ENCODE assay signal across 1 cellular context in the genomic region with DNA sequence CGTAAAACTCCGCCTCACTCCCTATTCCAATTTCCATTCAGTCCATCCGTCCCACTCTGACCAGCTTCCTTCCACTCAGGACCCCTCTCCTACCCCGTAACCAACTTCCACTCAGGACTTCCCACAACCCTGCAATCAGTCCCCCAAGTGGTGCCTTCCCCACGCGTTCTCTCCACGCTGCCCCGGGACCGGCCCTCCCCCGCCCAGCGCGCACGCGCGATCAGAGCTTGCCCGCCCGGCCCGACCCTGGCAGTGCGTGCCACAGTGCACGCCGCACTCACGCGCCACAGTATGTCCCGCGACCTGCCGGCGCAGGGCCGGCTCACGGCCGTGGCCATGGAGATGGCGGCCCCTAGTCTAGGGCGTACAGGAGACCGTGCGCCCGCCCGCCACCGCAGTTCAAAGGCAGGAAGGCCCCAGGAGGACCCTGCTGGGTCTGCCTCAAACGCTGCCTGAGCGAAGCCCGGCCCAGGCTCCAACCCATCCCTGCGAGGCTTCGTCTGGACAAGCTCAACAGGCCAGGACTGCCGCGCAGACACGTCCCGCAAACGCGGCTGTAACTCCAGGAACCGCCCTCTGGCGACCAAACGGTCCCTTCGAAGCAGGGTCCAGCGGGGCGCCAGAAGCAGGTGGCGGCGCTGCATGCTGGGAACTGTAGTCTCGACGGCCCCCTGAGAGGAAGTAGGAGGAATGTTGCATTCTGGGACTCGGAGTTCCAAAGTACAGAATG.
TF ChIP-seq lines count a peak whose summit lies in the region.

A gene with protein sequence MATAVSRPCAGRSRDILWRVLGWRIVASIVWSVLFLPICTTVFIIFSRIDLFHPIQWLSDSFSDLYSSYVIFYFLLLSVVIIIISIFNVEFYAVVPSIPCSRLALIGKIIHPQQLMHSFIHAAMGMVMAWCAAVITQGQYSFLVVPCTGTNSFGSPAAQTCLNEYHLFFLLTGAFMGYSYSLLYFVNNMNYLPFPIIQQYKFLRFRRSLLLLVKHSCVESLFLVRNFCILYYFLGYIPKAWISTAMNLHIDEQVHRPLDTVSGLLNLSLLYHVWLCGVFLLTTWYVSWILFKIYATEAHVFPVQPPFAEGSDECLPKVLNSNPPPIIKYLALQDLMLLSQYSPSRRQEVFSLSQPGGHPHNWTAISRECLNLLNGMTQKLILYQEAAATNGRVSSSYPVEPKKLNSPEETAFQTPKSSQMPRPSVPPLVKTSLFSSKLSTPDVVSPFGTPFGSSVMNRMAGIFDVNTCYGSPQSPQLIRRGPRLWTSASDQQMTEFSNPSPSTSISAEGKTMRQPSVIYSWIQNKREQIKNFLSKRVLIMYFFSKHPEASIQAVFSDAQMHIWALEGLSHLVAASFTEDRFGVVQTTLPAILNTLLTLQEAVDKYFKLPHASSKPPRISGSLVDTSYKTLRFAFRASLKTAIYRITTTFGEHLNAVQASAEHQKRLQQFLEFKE (minus strand): TSS at position 373 of the 730 bp plus-strand sequence. CDS start 35 bp downstream, at position 338.

TF ChIP-seq in HepG2, 621 proteins besides CTCF, POLR2A, EP300 and RAD21 (continued from another document and continues in another):
- TF ChIP-seq ZNF816 (CRISPR knock-in tag; IDR thresholded peaks at IDR 0.05; ENCODE audit: borderline replicate concordance) (peak; percentile 93), ZNF747 (CRISPR knock-in tag; IDR thresholded peaks at IDR 0.05; ENCODE audit: borderline replicate concordance) (peak; percentile 57; the same call in 1 of the 2 replicates), ZBTB3 (CRISPR knock-in tag; IDR thresholded peaks at IDR 0.05; ENCODE audit: borderline replicate concordance, low read depth) (peak; percentile 95), SALL2 (CRISPR knock-in tag; IDR thresholded peaks at IDR 0.05) (peak; percentile 94), ZNF382 (CRISPR knock-in tag; IDR thresholded peaks at IDR 0.05; ENCODE audit: borderline replicate concordance) (no peak), ZNF263 (CRISPR knock-in tag; IDR thresholded peaks at IDR 0.05) (0 out of 2 replicates have a peak, but pooled peaks have one; percentile 56), ZNF12 (CRISPR knock-in tag; IDR thresholded peaks at IDR 0.05) (peak; percentile 15; the same call in 1 of the 2 replicates), ZNF670 (CRISPR knock-in tag; IDR thresholded peaks at IDR 0.05; ENCODE audit: borderline replicate concordance) (peak; percentile 98), NR2C2 (CRISPR knock-in tag; IDR thresholded peaks at IDR 0.05; ENCODE audit: borderline replicate concordance) (peak; percentile 96), U2AF1 (optimal IDR thresholded peaks at IDR 0.05; ENCODE audit: low read depth, low read length) (peak; percentile 29), ZNF367 (CRISPR knock-in tag; IDR thresholded peaks at IDR 0.05; ENCODE audit: borderline replicate concordance) (peak; percentile 42; the same call in 1 of the 2 replicates), ZNF235 (CRISPR knock-in tag; IDR thresholded peaks at IDR 0.05; ENCODE audit: borderline replicate concordance) (peak; percentile 57; the same call in 1 of the 2 replicates), ZNF781 (CRISPR knock-in tag; IDR thresholded peaks at IDR 0.05; ENCODE audit: borderline replicate concordance, not compliant biosample characterization) (peak; percentile 89), ELF1 (CRISPR knock-in tag; IDR thresholded peaks at IDR 0.05) (peak; percentile 100), ZNF10 (CRISPR knock-in tag; IDR thresholded peaks at IDR 0.05; ENCODE audit: borderline replicate concordance, low read depth) (no peak), ZMYM4 (CRISPR knock-in tag; IDR thresholded peaks at IDR 0.05) (peak; percentile 80), MEIS2 (CRISPR knock-in tag; IDR thresholded peaks at IDR 0.05) (peak; percentile 72), JUND (CRISPR knock-in tag; IDR thresholded peaks at IDR 0.05) (no peak), PHB2 (IDR thresholded peaks at IDR 0.05; ENCODE audit: partially characterized antibody) (no peak), ZNF224 (CRISPR knock-in tag; IDR thresholded peaks at IDR 0.05) (0 out of 2 replicates have a peak, but pooled peaks have one; percentile 69), ZNF251 (CRISPR knock-in tag; IDR thresholded peaks at IDR 0.05) (no peak), ZNF577 (CRISPR knock-in tag; IDR thresholded peaks at IDR 0.05; ENCODE audit: borderline replicate concordance, low read depth) (no peak), ETV6 (CRISPR knock-in tag; conservative IDR thresholded peaks at IDR 0.05) (no peak; the same call in 1 of the 2 replicates), ZNF225 (CRISPR knock-in tag; IDR thresholded peaks at IDR 0.05) (peak; percentile 90), ZNF891 (CRISPR knock-in tag; IDR thresholded peaks at IDR 0.05) (peak; percentile 76), ZNF672 (CRISPR knock-in tag; IDR thresholded peaks at IDR 0.05) (no peak), ZNF20 (CRISPR knock-in tag; IDR thresholded peaks at IDR 0.05) (0 out of 2 replicates have a peak, but pooled peaks have one; percentile 37), RORA (CRISPR knock-in tag; IDR thresholded peaks at IDR 0.05) (no peak), CEBPB (IDR thresholded peaks at IDR 0.05; ENCODE audit: borderline replicate concordance, low read depth, low read length) (no peak), NCOA2 (CRISPR knock-in tag; IDR thresholded peaks at IDR 0.05) (peak; percentile 62), ZZZ3 (CRISPR knock-in tag; IDR thresholded peaks at IDR 0.05; ENCODE audit: borderline replicate concordance) (peak; percentile 89; the same call in 1 of the 2 replicates), EED (CRISPR knock-in tag; IDR thresholded peaks at IDR 0.05) (peak; percentile 51; the same call in 1 of the 2 replicates), SOX13 (IDR thresholded peaks at IDR 0.05) (no peak; the same call in 1 of the 2 replicates), SOX13 (CRISPR knock-in tag; conservative IDR thresholded peaks at IDR 0.05 in 1 of 2, IDR thresholded peaks at IDR 0.05 in 1 of 2) (peak in 1 of 2 experiments; percentile 23; a peak in 1 of 4 replicates), ATAD3A (CRISPR knock-in tag; IDR thresholded peaks at IDR 0.05) (no peak)
- TF ChIP-seq, protein P1, sequence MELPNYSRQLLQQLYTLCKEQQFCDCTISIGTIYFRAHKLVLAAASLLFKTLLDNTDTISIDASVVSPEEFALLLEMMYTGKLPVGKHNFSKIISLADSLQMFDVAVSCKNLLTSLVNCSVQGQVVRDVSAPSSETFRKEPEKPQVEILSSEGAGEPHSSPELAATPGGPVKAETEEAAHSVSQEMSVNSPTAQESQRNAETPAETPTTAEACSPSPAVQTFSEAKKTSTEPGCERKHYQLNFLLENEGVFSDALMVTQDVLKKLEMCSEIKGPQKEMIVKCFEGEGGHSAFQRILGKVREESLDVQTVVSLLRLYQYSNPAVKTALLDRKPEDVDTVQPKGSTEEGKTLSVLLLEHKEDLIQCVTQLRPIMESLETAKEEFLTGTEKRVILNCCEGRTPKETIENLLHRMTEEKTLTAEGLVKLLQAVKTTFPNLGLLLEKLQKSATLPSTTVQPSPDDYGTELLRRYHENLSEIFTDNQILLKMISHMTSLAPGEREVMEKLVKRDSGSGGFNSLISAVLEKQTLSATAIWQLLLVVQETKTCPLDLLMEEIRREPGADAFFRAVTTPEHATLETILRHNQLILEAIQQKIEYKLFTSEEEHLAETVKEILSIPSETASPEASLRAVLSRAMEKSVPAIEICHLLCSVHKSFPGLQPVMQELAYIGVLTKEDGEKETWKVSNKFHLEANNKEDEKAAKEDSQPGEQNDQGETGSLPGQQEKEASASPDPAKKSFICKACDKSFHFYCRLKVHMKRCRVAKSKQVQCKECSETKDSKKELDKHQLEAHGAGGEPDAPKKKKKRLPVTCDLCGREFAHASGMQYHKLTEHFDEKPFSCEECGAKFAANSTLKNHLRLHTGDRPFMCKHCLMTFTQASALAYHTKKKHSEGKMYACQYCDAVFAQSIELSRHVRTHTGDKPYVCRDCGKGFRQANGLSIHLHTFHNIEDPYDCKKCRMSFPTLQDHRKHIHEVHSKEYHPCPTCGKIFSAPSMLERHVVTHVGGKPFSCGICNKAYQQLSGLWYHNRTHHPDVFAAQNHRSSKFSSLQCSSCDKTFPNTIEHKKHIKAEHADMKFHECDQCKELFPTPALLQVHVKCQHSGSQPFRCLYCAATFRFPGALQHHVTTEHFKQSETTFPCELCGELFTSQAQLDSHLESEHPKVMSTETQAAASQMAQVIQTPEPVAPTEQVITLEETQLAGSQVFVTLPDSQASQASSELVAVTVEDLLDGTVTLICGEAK (IDR thresholded peaks at IDR 0.05), result no peak
- TF ChIP-seq, protein P1 (CRISPR knock-in tag; IDR thresholded peaks at IDR 0.05), result peak; percentile 70
- TF ChIP-seq, protein P2, sequence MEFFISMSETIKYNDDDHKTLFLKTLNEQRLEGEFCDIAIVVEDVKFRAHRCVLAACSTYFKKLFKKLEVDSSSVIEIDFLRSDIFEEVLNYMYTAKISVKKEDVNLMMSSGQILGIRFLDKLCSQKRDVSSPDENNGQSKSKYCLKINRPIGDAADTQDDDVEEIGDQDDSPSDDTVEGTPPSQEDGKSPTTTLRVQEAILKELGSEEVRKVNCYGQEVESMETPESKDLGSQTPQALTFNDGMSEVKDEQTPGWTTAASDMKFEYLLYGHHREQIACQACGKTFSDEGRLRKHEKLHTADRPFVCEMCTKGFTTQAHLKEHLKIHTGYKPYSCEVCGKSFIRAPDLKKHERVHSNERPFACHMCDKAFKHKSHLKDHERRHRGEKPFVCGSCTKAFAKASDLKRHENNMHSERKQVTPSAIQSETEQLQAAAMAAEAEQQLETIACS (CRISPR knock-in tag; IDR thresholded peaks at IDR 0.05), result peak; percentile 68
- TF ChIP-seq, protein P3, sequence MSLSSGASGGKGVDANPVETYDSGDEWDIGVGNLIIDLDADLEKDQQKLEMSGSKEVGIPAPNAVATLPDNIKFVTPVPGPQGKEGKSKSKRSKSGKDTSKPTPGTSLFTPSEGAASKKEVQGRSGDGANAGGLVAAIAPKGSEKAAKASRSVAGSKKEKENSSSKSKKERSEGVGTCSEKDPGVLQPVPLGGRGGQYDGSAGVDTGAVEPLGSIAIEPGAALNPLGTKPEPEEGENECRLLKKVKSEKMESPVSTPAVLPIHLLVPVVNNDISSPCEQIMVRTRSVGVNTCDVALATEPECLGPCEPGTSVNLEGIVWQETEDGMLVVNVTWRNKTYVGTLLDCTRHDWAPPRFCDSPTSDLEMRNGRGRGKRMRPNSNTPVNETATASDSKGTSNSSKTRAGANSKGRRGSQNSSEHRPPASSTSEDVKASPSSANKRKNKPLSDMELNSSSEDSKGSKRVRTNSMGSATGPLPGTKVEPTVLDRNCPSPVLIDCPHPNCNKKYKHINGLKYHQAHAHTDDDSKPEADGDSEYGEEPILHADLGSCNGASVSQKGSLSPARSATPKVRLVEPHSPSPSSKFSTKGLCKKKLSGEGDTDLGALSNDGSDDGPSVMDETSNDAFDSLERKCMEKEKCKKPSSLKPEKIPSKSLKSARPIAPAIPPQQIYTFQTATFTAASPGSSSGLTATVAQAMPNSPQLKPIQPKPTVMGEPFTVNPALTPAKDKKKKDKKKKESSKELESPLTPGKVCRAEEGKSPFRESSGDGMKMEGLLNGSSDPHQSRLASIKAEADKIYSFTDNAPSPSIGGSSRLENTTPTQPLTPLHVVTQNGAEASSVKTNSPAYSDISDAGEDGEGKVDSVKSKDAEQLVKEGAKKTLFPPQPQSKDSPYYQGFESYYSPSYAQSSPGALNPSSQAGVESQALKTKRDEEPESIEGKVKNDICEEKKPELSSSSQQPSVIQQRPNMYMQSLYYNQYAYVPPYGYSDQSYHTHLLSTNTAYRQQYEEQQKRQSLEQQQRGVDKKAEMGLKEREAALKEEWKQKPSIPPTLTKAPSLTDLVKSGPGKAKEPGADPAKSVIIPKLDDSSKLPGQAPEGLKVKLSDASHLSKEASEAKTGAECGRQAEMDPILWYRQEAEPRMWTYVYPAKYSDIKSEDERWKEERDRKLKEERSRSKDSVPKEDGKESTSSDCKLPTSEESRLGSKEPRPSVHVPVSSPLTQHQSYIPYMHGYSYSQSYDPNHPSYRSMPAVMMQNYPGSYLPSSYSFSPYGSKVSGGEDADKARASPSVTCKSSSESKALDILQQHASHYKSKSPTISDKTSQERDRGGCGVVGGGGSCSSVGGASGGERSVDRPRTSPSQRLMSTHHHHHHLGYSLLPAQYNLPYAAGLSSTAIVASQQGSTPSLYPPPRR (CRISPR knock-in tag; IDR thresholded peaks at IDR 0.05; ENCODE audit: borderline replicate concordance), result peak; percentile 80
- TF ChIP-seq, protein P4, sequence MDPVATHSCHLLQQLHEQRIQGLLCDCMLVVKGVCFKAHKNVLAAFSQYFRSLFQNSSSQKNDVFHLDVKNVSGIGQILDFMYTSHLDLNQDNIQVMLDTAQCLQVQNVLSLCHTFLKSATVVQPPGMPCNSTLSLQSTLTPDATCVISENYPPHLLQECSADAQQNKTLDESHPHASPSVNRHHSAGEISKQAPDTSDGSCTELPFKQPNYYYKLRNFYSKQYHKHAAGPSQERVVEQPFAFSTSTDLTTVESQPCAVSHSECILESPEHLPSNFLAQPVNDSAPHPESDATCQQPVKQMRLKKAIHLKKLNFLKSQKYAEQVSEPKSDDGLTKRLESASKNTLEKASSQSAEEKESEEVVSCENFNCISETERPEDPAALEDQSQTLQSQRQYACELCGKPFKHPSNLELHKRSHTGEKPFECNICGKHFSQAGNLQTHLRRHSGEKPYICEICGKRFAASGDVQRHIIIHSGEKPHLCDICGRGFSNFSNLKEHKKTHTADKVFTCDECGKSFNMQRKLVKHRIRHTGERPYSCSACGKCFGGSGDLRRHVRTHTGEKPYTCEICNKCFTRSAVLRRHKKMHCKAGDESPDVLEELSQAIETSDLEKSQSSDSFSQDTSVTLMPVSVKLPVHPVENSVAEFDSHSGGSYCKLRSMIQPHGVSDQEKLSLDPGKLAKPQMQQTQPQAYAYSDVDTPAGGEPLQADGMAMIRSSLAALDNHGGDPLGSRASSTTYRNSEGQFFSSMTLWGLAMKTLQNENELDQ (CRISPR knock-in tag; IDR thresholded peaks at IDR 0.05; ENCODE audit: borderline replicate concordance), result no peak
